18 cellular contexts compared by ENCODE assay signal in the genomic region with DNA sequence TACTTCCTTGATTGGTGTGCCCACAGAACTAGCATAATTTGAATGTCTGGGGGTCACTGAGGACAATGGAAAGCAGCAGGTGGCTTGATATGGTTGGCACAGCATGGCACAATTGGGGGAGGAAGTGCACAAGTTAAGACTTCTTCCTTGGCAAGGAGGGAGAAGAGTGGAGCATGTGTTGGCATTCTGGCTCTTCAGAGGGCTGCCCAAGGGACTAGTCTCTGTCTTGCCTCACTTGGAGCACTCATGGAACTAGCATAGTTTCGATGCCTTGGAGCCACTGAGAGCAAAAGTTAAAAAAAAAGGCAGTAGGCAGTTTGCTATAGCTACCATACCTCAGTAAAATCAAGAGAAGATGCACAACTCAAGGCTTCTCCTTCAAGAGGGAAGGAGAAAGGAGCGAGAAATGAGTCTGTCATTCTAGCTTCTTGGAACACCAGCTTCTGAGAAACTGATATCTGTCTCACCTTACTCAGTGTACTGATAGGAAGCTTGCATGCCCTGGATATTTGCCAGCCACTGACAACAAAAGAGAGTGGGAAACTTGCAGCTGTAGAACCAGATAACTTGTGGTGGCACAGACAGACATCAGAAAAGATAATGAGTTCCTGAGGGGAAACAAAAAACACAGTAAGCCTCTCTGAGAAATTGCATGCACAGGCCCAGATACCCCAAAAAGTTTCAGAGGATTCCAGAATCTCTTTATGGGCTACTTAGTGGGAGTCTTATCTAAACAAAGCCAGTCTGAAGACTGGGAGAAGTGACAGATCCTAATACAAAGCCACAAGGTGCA.
DNase-seq lines count a peak whose midpoint lies in the region; ATAC-seq lines count a peak whose summit lies in the region.
"Had no signal": no experiment of that assay in that cellular context is flagged by ENCODE, and none has a peak within 500 bp of the region (broad histone marks: within the 10 kb centered on the region; RNA-seq: fewer than 3 reads in every experiment).

No MANE protein-coding gene starts in this region.

- H3K36me3 Mint-ChIP-seq in T-helper 2 cell treated with Interferon-gamma antibody and Interleukin-4, amounts not matched to agents 5 μg/mL and 100 μg/mL, for 36 hours (ENCODE audit: low read depth), result peaks cover 7% of the 10 kb centered on the region
- H3K36me3 Mint-ChIP-seq in stimulated activated naive B cell treated with anti-CD40 and anti-IgM and Interleukin-4, amounts not matched to agents 10 μg/mL and 1 μg/mL and 100 μg/mL, for 72 hours, result peaks cover 5 to 36% of the 10 kb centered on the region in 2 donors

- no peak overlapping the region for H3K4me3 Mint-ChIP-seq in T-helper 2 cell treated with Interferon-gamma antibody and Interleukin-4, amounts not matched to agents 5 μg/mL and 100 μg/mL, for 36 hours
- no peak overlapping the region for H3K4me3 Mint-ChIP-seq in stimulated activated naive B cell treated with anti-CD40 and anti-IgM and Interleukin-4, amounts not matched to agents 10 μg/mL and 1 μg/mL and 100 μg/mL, for 72 hours

- H3K4me1 Mint-ChIP-seq in T-helper 2 cell treated with Interferon-gamma antibody and Interleukin-4, amounts not matched to agents 5 μg/mL and 100 μg/mL, for 36 hours (ENCODE audit: low read depth), result peaks cover 19% of the 10 kb centered on the region
- peaks cover 17 to 28% of the 10 kb centered on the region in 2 donors for H3K4me1 Mint-ChIP-seq in stimulated activated naive B cell treated with anti-CD40 and anti-IgM and Interleukin-4, amounts not matched to agents 10 μg/mL and 1 μg/mL and 100 μg/mL, for 72 hours

- ATAC-seq in GM18868 (IDR thresholded peaks at IDR 0.05; ENCODE audit: unreplicated experiment), result peak; percentile 74
- ATAC-seq in left colon, result peak; percentile 42
- no peak for ATAC-seq in stimulated activated naive B cell treated with anti-CD40 and anti-IgM and Interleukin-4, amounts not matched to agents 10 μg/mL and 1 μg/mL and 100 μg/mL, for 72 hours (replicated peaks)
- ATAC-seq: Panc1 had no signal

- H3K27me3 Mint-ChIP-seq in T-helper 2 cell treated with Interferon-gamma antibody and Interleukin-4, amounts not matched to agents 5 μg/mL and 100 μg/mL, for 36 hours (ENCODE audit: low read depth), result peaks cover 17% of the 10 kb centered on the region
- no peaks in the 10 kb centered on the region for H3K27me3 Mint-ChIP-seq in stimulated activated naive B cell treated with anti-CD40 and anti-IgM and Interleukin-4, amounts not matched to agents 10 μg/mL and 1 μg/mL and 100 μg/mL, for 72 hours
- H3K27me3 Mint-ChIP-seq: progenitor cell of endocrine pancreas had no signal

- DNase-seq in DMS 273 (lab: John Stamatoyannopoulos, UW; ENCODE audit: unreplicated experiment) (peak; percentile 9), DMS 273 treated with DMSO at 0.1 percent for 48 hours (lab: John Stamatoyannopoulos, UW) (no peak), left colon (peak in 1 of 2 donors; percentile 16), SHP77 (lab: John Stamatoyannopoulos, UW) (no peak), NCI-H1092 treated with DMSO at 0.1 percent for 48 hours (lab: John Stamatoyannopoulos, UW) (no peak)
- DNase-seq in T-helper 2 cell treated with Interferon-gamma antibody and Interleukin-4, amounts not matched to agents 5 μg/mL and 100 μg/mL, for 36 hours (ENCODE audit: low spot score), result no peak
- DNase-seq in stimulated activated naive B cell treated with anti-CD40 and anti-IgM and Interleukin-4, amounts not matched to agents 10 μg/mL and 1 μg/mL and 100 μg/mL, for 72 hours, result no peak
- DNase-seq: activated gamma-delta T cell; activated T-cell treated with anti-CD3 and anti-CD28 coated beads for 4 hours; amygdala; Caco-2; dermis blood vessel endothelial cell; NCI-H1417; NCI-H510A treated with DMSO at 0.1 percent for 48 hours; NK-92 treated with Interleukin-12 subunit alpha and Interleukin-12 subunit beta, amount 100 ng/mL, for 24 hours had no signal

- peak overlapping the region; percentile 3 for H3K27ac Mint-ChIP-seq in T-helper 2 cell treated with Interferon-gamma antibody and Interleukin-4, amounts not matched to agents 5 μg/mL and 100 μg/mL, for 36 hours
- no peak overlapping the region for H3K27ac Mint-ChIP-seq in stimulated activated naive B cell treated with anti-CD40 and anti-IgM and Interleukin-4, amounts not matched to agents 10 μg/mL and 1 μg/mL and 100 μg/mL, for 72 hours
- H3K27ac Mint-ChIP-seq: progenitor cell of endocrine pancreas had no signal

- peaks cover 6% of the 10 kb centered on the region for H3K9me3 Mint-ChIP-seq in T-helper 2 cell treated with Interferon-gamma antibody and Interleukin-4, amounts not matched to agents 5 μg/mL and 100 μg/mL, for 36 hours
- H3K9me3 Mint-ChIP-seq in stimulated activated naive B cell treated with anti-CD40 and anti-IgM and Interleukin-4, amounts not matched to agents 10 μg/mL and 1 μg/mL and 100 μg/mL, for 72 hours, result peaks cover 3 to 5% of the 10 kb centered on the region in 2 donors

- intact Hi-C loops in left colon (cut with DNase I, micrococcal nuclease), result no loop called here

Comparison
In these comparisons a context has a peak if more than half of its experiments do, and no peak if none do; other contexts are left out.
1. ATAC-seq: peak in GM18868 (single experiment) and left colon (single experiment); none in stimulated activated naive B cell treated with anti-CD40 and anti-IgM and Interleukin-4, amounts not matched to agents 10 μg/mL and 1 μg/mL and 100 μg/mL, for 72 hours (0 of 2).